In the genomic region with DNA sequence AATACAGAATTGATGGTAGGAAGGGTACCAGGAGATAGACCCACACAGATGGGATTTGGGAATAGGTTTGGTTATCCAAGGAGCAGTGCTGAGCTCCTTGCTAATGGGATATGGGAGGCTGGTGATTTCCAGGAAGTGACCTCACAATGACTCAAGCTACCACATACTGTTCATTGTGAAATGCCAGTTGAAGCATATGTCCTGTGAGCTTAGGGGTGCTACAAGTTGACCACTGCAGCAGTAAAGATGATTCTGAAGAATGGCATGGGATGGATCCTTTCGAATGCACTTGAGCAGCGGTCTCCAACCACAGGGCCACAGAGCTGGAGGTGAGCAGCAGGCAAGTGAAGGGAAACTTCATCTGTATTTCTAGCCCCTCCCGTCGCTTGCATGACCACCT, we compare ENCODE assay signal across 7 cellular contexts.
DNase-seq lines count a peak whose midpoint lies in the region; ATAC-seq, FAIRE-seq and TF ChIP-seq lines count a peak whose summit lies in the region.
"Not testable (repeated sequence)": the region's sequence is repeated elsewhere in the genome, so short reads cannot be mapped to it uniquely, and the experiment has no call there.

No MANE protein-coding gene starts in this region.

- DNase-seq in EH (ENCODE audit: low read depth), result peak; percentile 56
- DNase-seq in HT1080 (ENCODE audit: low read depth), result peak; percentile 84
- DNase-seq in PC-3, result peak; percentile 12
- peak; percentile 41 for DNase-seq in astrocyte (ENCODE audit: low read depth)
- peak; percentile 13 for DNase-seq in dermis blood vessel endothelial cell
- peak; percentile 18 for DNase-seq in fibroblast of peridontal ligament (ENCODE audit: extremely low read depth)
- DNase-seq in mesenchymal stem cell, result peak; percentile 38

- not testable (repeated sequence) for H3K36me3 Mint-ChIP-seq in astrocyte (ENCODE audit: low read depth, unreplicated experiment)

- not testable (repeated sequence) for H3K9me3 Mint-ChIP-seq in astrocyte (ENCODE audit: unreplicated experiment)

- not testable (repeated sequence) for H3K79me2 ChIP-seq in PC-3 (ENCODE audit: low read length); astrocyte (ENCODE audit: insufficient read depth, low read length)

- not testable (repeated sequence) for H2BK120ac ChIP-seq in mesenchymal stem cell (ENCODE audit: low read depth, low read length)

- not testable (repeated sequence) for H2BK12ac ChIP-seq in mesenchymal stem cell (ENCODE audit: low read length in 2 of 2)

- not testable (repeated sequence) for H3K4me3 Mint-ChIP-seq in astrocyte (ENCODE audit: unreplicated experiment)

- H2AFZ ChIP-seq in PC-3 (ENCODE audit: low read length); astrocyte (ENCODE audit: low read depth, low read length); mesenchymal stem cell (ENCODE audit: low read depth, low read length): not testable (repeated sequence)

- H3K23ac ChIP-seq in mesenchymal stem cell (ENCODE audit: low read length in 2 of 2), result not testable (repeated sequence)

- H4K91ac ChIP-seq in mesenchymal stem cell (ENCODE audit: low read length), result not testable (repeated sequence)

- not testable (repeated sequence) for H2BK15ac ChIP-seq in mesenchymal stem cell (ENCODE audit: low read depth, poor library complexity, severe bottlenecking)

- TF ChIP-seq CTCF in PC-3 (conservative IDR thresholded peaks at IDR 0.05; ENCODE audit: low read depth, low read length); astrocyte (IDR thresholded peaks at IDR 0.05; ENCODE audit: insufficient read depth, low read depth, low read length): not testable (repeated sequence)

- H3K27me3 Mint-ChIP-seq in astrocyte (ENCODE audit: low read depth, unreplicated experiment), result not testable (repeated sequence)

- FAIRE-seq in astrocyte (lab: Jason Lieb, UNC), result not testable (repeated sequence)

- not testable (repeated sequence) for H3K27ac ChIP-seq in PC-3 (ENCODE audit: low read length); astrocyte (ENCODE audit: low read depth, low read length); mesenchymal stem cell (ENCODE audit: low read length, poor library complexity, severe bottlenecking)

- H3K9ac ChIP-seq in PC-3 (ENCODE audit: low read length); astrocyte (ENCODE audit: low read length); mesenchymal stem cell (ENCODE audit: low read length): not testable (repeated sequence)

- not testable (repeated sequence) for H3K27ac Mint-ChIP-seq in astrocyte (ENCODE audit: unreplicated experiment)

- not testable (repeated sequence) for BruUV-seq in PC-3 (replicated peaks; lab: Mats Ljungman, UMichigan)

- no CpG with 5 or more reads among the region's 4 CpGs for WGBS in mesenchymal stem cell

- not testable (repeated sequence) for H4K8ac ChIP-seq in mesenchymal stem cell (ENCODE audit: low read length)

- H2BK5ac ChIP-seq in mesenchymal stem cell (ENCODE audit: low read depth, low read length, poor library complexity, severe bottlenecking), result not testable (repeated sequence)

- H3K27me3 ChIP-seq in PC-3 (ENCODE audit: low read length); astrocyte (ENCODE audit: insufficient read depth, low read length); mesenchymal stem cell (ENCODE audit: control insufficient read depth in 1 of 2, insufficient read depth in 1 of 2, low read length in 2 of 2): not testable (repeated sequence)

- not testable (repeated sequence) for H3K4me3 ChIP-seq in PC-3 (ENCODE audit: low read length); astrocyte (ENCODE audit: insufficient read depth, low read depth, low read length); mesenchymal stem cell (ENCODE audit: insufficient read depth in 1 of 2, low read depth in 1 of 2, low read length in 2 of 2)

- not testable (repeated sequence) for H3F3A ChIP-seq in PC-3 (ENCODE audit: low read length, unreplicated experiment)

- CTCF ChIA-PET in PC-3 (lab: Charles Lee), result not testable (repeated sequence)

- not testable (repeated sequence) for H4K20me1 ChIP-seq in PC-3 (ENCODE audit: low read length); astrocyte (ENCODE audit: insufficient read depth, low read length)

- H3K4me1 Mint-ChIP-seq in astrocyte (ENCODE audit: low read depth, unreplicated experiment), result not testable (repeated sequence)

- H3K14ac ChIP-seq in mesenchymal stem cell (ENCODE audit: low read length in 2 of 2), result not testable (repeated sequence)

- not testable (repeated sequence) for ATAC-seq in PC-3

- H3K4me1 ChIP-seq in PC-3 (ENCODE audit: insufficient read depth, low read length); astrocyte (ENCODE audit: insufficient read depth, low read length); mesenchymal stem cell (ENCODE audit: control insufficient read depth, insufficient read depth, low read depth, low read length): not testable (repeated sequence)

- POLR2A ChIA-PET in PC-3 (lab: Charles Lee; ENCODE audit: unreplicated experiment), result not testable (repeated sequence)

- not testable (repeated sequence) for H3K9me2 ChIP-seq in PC-3 (replicated peaks; ENCODE audit: low read length)

- not testable (repeated sequence) for H3K18ac ChIP-seq in mesenchymal stem cell (ENCODE audit: low read depth in 1 of 2, low read length in 2 of 2)

- not testable (repeated sequence) for H3K4ac ChIP-seq in mesenchymal stem cell (ENCODE audit: low read depth in 1 of 2, low read length in 2 of 2)

- H3K9me3 ChIP-seq in PC-3 (ENCODE audit: low read length); astrocyte (ENCODE audit: insufficient read depth, low read depth, low read length); mesenchymal stem cell (ENCODE audit: control insufficient read depth, low read length): not testable (repeated sequence)

- not testable (repeated sequence) for H3K4me2 ChIP-seq in PC-3 (ENCODE audit: low read length); astrocyte (ENCODE audit: low read length); mesenchymal stem cell (ENCODE audit: low read length, poor library complexity, severe bottlenecking)

- not testable (repeated sequence) for H3K79me1 ChIP-seq in mesenchymal stem cell (replicated peaks; ENCODE audit: low read length, poor library complexity, severe bottlenecking)

- not testable (repeated sequence) for H2AK5ac ChIP-seq in mesenchymal stem cell (ENCODE audit: low read length, severe bottlenecking)

- intact Hi-C loops in PC-3 (cut with micrococcal nuclease), result not testable (repeated sequence)

- H3K36me3 ChIP-seq in PC-3 (ENCODE audit: low read depth, low read length); astrocyte (ENCODE audit: insufficient read depth, low read length); mesenchymal stem cell (ENCODE audit: control insufficient read depth in 1 of 2, insufficient read depth in 2 of 2, low read depth in 1 of 2, low read length in 2 of 2): not testable (repeated sequence)

Comparison
In these comparisons a context has a peak if more than half of its experiments do, and no peak if none do; other contexts are left out.
1. DNase-seq: peak in every context shown above with its lines; median percentile 84 in HT1080; 56 in EH; 41 in astrocyte; 38 in mesenchymal stem cell; 18 in fibroblast of peridontal ligament; 13 in dermis blood vessel endothelial cell; 12 in PC-3.